22 cellular contexts compared by ENCODE assay signal in genomic region chr5:126487596-126487995, GRCh38.
"Had no signal": no experiment of that assay in that cellular context is flagged by ENCODE, and none has a peak within 500 bp of the region (broad histone marks: within the 10 kb centered on the region; RNA-seq: fewer than 3 reads in every experiment).

No MANE protein-coding gene starts in this region.

- H3K27me3 ChIP-seq: foreskin keratinocyte, neutrophil, pancreas, right atrium auricular region had no signal

- H3K27ac ChIP-seq: foreskin keratinocyte, neutrophil, pancreas, psoas muscle, VCaP had no signal

- DNase-seq: activated naive CD4-positive, alpha-beta T cell; activated T-cell treated with anti-CD3 and anti-CD28 coated beads, Interleukin-2, amount 50 U/mL, for 1 hour; dermis blood vessel endothelial cell; effector memory CD4-positive, alpha-beta T cell; foreskin keratinocyte; glutamatergic neuron; hippocampal formation; pancreas; psoas muscle; SK-N-SH; stimulated activated CD4-positive, alpha-beta T cell treated with anti-CD3 and anti-CD28 coated beads, Interleukin-12 subunit alpha, Interleukin-12 subunit beta, amount 100 ng/mL, for 4 hours; stimulated activated CD4-positive, alpha-beta T cell treated with anti-CD3 and anti-CD28 coated beads, Interleukin-4, amount 100 ng/mL, for 4 hours; stimulated activated naive CD8-positive, alpha-beta T cell treated with anti-CD3 and anti-CD28 coated beads, Interleukin-15, Interleukin-2, amounts not matched to agents 100 U/mL and 50 U/mL, for 24 hours; T-helper 2 cell had no signal

- H3K9ac ChIP-seq: SK-N-SH had no signal

- H3K27ac Mint-ChIP-seq: activated naive CD8-positive, alpha-beta T cell; activated T-helper 2 cell treated with anti-CD3 and anti-CD28 coated beads, Interferon-gamma antibody, Interleukin-2, Interleukin-4, amounts not matched to agents 10 μg/mL and 5 μg/mL and 100 μg/mL, durations not matched to agents 14 hours and 24 hours and 36 hours; memory B cell; type B pancreatic cell had no signal

- H3K27me3 Mint-ChIP-seq: activated naive CD8-positive, alpha-beta T cell; memory B cell; type B pancreatic cell had no signal

- H3K4me1 ChIP-seq: foreskin keratinocyte, pancreas, psoas muscle had no signal

- H3K9me3 ChIP-seq: neutrophil, pancreas, psoas muscle, right atrium auricular region, SK-N-SH had no signal

- FAIRE-seq: pancreas had no signal

- H3K9me3 Mint-ChIP-seq: activated T-helper 2 cell treated with anti-CD3 and anti-CD28 coated beads, Interferon-gamma antibody, Interleukin-2, Interleukin-4, amounts not matched to agents 10 μg/mL and 5 μg/mL and 100 μg/mL, durations not matched to agents 14 hours and 24 hours and 36 hours; memory B cell; nephron; type B pancreatic cell had no signal

- H3K4me2 ChIP-seq: SK-N-SH had no signal

- H3K4me3 Mint-ChIP-seq: activated naive CD8-positive, alpha-beta T cell; memory B cell; nephron; type B pancreatic cell had no signal

- H3K4me3 ChIP-seq: pancreas, psoas muscle, right atrium auricular region had no signal

- H3K4me1 Mint-ChIP-seq: memory B cell had no signal

- H3K36me3 ChIP-seq: neutrophil had no signal
